In genomic region chr5:77282337-77283027, GRCh38 we compare ENCODE assay signal across 11 cellular contexts.
DNase-seq lines count a peak whose midpoint lies in the region; ATAC-seq and TF ChIP-seq lines count a peak whose summit lies in the region.
"Had no signal": no experiment of that assay in that cellular context is flagged by ENCODE, and none has a peak within 500 bp of the region (broad histone marks: within the 10 kb centered on the region; RNA-seq: fewer than 3 reads in every experiment).

No MANE protein-coding gene starts in this region.

- H4K20me1 ChIP-seq in hepatocyte (ENCODE audit: insufficient read depth, poor library complexity, severe bottlenecking), result no peaks in the 10 kb centered on the region

- H3K9me2 ChIP-seq in hepatocyte (replicated peaks; ENCODE audit: insufficient read depth), result no peaks in the 10 kb centered on the region

- POLR2A ChIA-PET in GM10248 (lab: Yijun Ruan, JAX), result interaction anchor here (0.6 kb wide), 1 partner anchor 61 kb away, joined by 3 read pairs; no protein-coding TSS in a partner anchor

- no peak for ATAC-seq in Right ventricle myocardium superior (ENCODE audit: poor library complexity)
- no peak for ATAC-seq in HG03135 (IDR thresholded peaks at IDR 0.05; ENCODE audit: unreplicated experiment)

- DNase-seq in right atrium auricular region (ENCODE audit: low spot score), result no peak
- DNase-seq in Right ventricle myocardium superior, result no peak
- no peak for DNase-seq in WERI-Rb-1
- peak; percentile 43 for DNase-seq in hepatocyte (ENCODE audit: low spot score)
- peak; percentile 50 for DNase-seq in ureter (ENCODE audit: low spot score)
- DNase-seq in activated CD8-positive, alpha-beta memory T cell treated with anti-CD3 and anti-CD28 coated beads for 24 hours, result no peak
- no peak for DNase-seq in GM10248 (ENCODE audit: extremely low spot score)
- DNase-seq: activated CD4-positive, alpha-beta T cell treated with anti-CD3 and anti-CD28 coated beads, Interleukin-2, amount 10 ng/mL, durations not matched to agents 7 days and 5 days; activated naive CD4-positive, alpha-beta T cell treated with anti-CD3 and anti-CD28 coated beads, Interleukin-2, amount 50 U/mL, for 16 hours had no signal

- H3K79me2 ChIP-seq in hepatocyte, result no peaks in the 10 kb centered on the region

- CTCF ChIA-PET in GM10248 (lab: Yijun Ruan, JAX), result no interaction called here

- H3K27ac ChIP-seq in right atrium auricular region, result peak overlapping the region; percentile 52 to 57
- H3K27ac ChIP-seq in WERI-Rb-1, result no peak overlapping the region
- H3K27ac ChIP-seq in hepatocyte, result no peak overlapping the region
- H3K27ac ChIP-seq: PC-9 had no signal

- H3K9me3 ChIP-seq in right atrium auricular region (no peaks in the 10 kb centered on the region), WERI-Rb-1 (ENCODE audit: severe bottlenecking) (no peaks in the 10 kb centered on the region), hepatocyte (ENCODE audit: low read depth) (no peaks in the 10 kb centered on the region)

- intact Hi-C loops in Right ventricle myocardium superior (cut with DNase I), result no loop called here

- 68% methylated on average over 11 of the region's 11 CpGs for WGBS in hepatocyte (ENCODE audit: low lambda C conversion rate, missing lambda C conversion rate)

- peaks cover 0 to 24% of the 10 kb centered on the region in 2 donors for H3K4me1 ChIP-seq in right atrium auricular region
- H3K4me1 ChIP-seq in hepatocyte (ENCODE audit: insufficient read depth), result no peaks in the 10 kb centered on the region

- TF ChIP-seq CTCF in right atrium auricular region (IDR thresholded peaks at IDR 0.05) (peak in 1 of 2 donors; percentile 51), WERI-Rb-1 (IDR thresholded peaks at IDR 0.05; ENCODE audit: low read depth, low read length) (peak; percentile 14; the same call in 1 of the 2 replicates), hepatocyte (IDR thresholded peaks at IDR 0.05; ENCODE audit: poor library complexity) (peak; percentile 13), GM10248 (IDR thresholded peaks at IDR 0.05; ENCODE audit: control extremely low read depth, extremely low read depth, low read depth, missing control alignments) (no peak)

- H2AFZ ChIP-seq in hepatocyte, result no peak overlapping the region
- H2AFZ ChIP-seq: PC-9 had no signal

- H3K27me3 ChIP-seq in right atrium auricular region (no peaks in the 10 kb centered on the region), WERI-Rb-1 (ENCODE audit: insufficient read depth, low read depth, severe bottlenecking) (no peaks in the 10 kb centered on the region), hepatocyte (no peaks in the 10 kb centered on the region)

- no peak overlapping the region for H3K4me2 ChIP-seq in hepatocyte
- H3K4me2 ChIP-seq: PC-9 had no signal

- no peaks in the 10 kb centered on the region for H3K36me3 ChIP-seq in right atrium auricular region
- no peaks in the 10 kb centered on the region for H3K36me3 ChIP-seq in WERI-Rb-1
- H3K36me3 ChIP-seq in hepatocyte (replicated peaks; ENCODE audit: insufficient read depth, low read depth), result no peaks in the 10 kb centered on the region

- H3K4me3 ChIP-seq in right atrium auricular region (no peak overlapping the region), WERI-Rb-1 (ENCODE audit: low read depth, low read length) (no peak overlapping the region), hepatocyte (no peak overlapping the region)
- H3K4me3 ChIP-seq: PC-9 had no signal

Comparison
In these comparisons a context has a peak if more than half of its experiments do, and no peak if none do; other contexts are left out.
1. DNase-seq: peak in hepatocyte (single experiment) and ureter (single experiment); none in right atrium auricular region (single experiment), Right ventricle myocardium superior (single experiment), WERI-Rb-1 (single experiment), activated CD8-positive, alpha-beta memory T cell treated with anti-CD3 and anti-CD28 coated beads for 24 hours (single experiment) and GM10248 (single experiment).
2. H3K27ac ChIP-seq: peak in right atrium auricular region (2 of 2); none in WERI-Rb-1 (single experiment) and hepatocyte (single experiment).